In the genomic region with DNA sequence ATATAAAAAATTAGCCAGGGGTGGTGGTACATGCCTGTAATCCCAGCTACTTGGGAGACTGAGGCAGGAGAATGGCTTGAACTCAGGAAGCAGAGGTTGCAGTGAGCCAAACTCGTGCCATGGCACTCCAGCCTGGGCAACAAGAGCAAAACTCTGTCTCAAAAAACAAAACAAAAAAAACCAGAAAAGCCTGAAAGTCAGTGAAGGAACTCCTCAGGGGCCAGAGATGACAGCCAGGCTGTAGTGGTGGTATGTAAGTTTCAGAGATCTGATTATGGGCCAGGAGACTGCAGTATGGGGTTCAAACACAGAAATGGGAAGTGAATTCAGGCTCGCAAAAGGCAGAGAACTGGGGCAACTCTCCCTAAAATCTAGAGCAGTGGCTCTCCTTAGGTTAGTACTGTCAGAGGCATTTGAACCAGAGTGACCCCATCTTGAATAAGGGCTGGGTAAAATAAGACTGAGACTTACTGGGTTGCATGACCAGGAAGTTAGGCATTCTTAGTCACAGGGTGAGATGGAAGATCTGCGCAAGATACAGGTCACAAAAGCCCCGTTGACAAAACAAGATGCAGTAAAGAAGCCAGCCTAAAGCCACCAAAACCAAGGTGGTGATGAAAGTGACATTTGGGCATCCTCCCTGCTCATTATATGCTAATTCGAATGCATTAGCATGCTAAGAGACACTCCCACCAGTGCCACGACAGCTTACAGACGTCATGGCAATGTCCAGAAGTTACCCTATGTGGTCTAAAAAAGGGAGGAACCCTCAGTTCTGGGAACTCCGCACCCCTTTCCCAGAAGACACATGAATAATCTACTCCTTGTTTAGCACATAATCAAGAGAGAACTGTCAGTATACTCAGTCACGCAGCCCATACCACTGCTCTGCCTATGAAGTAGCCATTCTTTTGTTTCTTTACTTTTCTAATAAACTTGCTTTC, we compare ENCODE assay signal across 10 cellular contexts.
A peak's percentile ranks its signal among the peaks of the same experiment; 100 is the strongest.
DNase-seq lines count a peak whose midpoint lies in the region; ATAC-seq lines count a peak whose summit lies in the region.
"Had no signal": no experiment of that assay in that cellular context is flagged by ENCODE, and none has a peak within 500 bp of the region (broad histone marks: within the 10 kb centered on the region; RNA-seq: fewer than 3 reads in every experiment).

No MANE protein-coding gene starts in this region.

- H3K36me3 Mint-ChIP-seq in activated CD8-positive, alpha-beta memory T cell treated with anti-CD3 and anti-CD28 coated beads, Interleukin-2, amount 10 ng/mL, durations not matched to agents 7 days and 5 days: peaks cover 4% of the 10 kb centered on the region
- H3K36me3 Mint-ChIP-seq in immature natural killer cell: peaks cover 0 to 3% (median 0%) of the 10 kb centered on the region in 3 donors
- peaks cover 12% of the 10 kb centered on the region for H3K36me3 Mint-ChIP-seq in stimulated activated effector memory CD8-positive, alpha-beta T cell treated with anti-CD3 and anti-CD28 coated beads, Interleukin-12 subunit alpha, Interleukin-12 subunit beta, amount 100 ng/mL, for 72 hours
- H3K36me3 Mint-ChIP-seq: activated naive CD4-positive, alpha-beta T cell treated with anti-CD3 and anti-CD28 coated beads, Interleukin-2, amount 50 U/mL, for 24 hours had no signal

- peaks cover 2% of the 10 kb centered on the region for H3K9me3 Mint-ChIP-seq in activated CD8-positive, alpha-beta memory T cell treated with anti-CD3 and anti-CD28 coated beads, Interleukin-2, amount 10 ng/mL, durations not matched to agents 7 days and 5 days (ENCODE audit: low read depth)
- H3K9me3 Mint-ChIP-seq in immature natural killer cell: peaks cover 0 to 3% (median 0%) of the 10 kb centered on the region in 6 donors
- H3K9me3 Mint-ChIP-seq in stimulated activated effector memory CD8-positive, alpha-beta T cell treated with anti-CD3 and anti-CD28 coated beads, Interleukin-12 subunit alpha, Interleukin-12 subunit beta, amount 100 ng/mL, for 72 hours: peaks cover 5% of the 10 kb centered on the region
- H3K9me3 Mint-ChIP-seq: activated naive CD4-positive, alpha-beta T cell treated with anti-CD3 and anti-CD28 coated beads, Interleukin-2, amount 50 U/mL, for 24 hours had no signal

- peak overlapping the region; percentile 81 for H3K27ac Mint-ChIP-seq in activated CD8-positive, alpha-beta memory T cell treated with anti-CD3 and anti-CD28 coated beads, Interleukin-2, amount 10 ng/mL, durations not matched to agents 7 days and 5 days
- H3K27ac Mint-ChIP-seq in immature natural killer cell: peak overlapping the region; percentile 83 to 99 (median 93)
- H3K27ac Mint-ChIP-seq in stimulated activated effector memory CD8-positive, alpha-beta T cell treated with anti-CD3 and anti-CD28 coated beads, Interleukin-12 subunit alpha, Interleukin-12 subunit beta, amount 100 ng/mL, for 72 hours: peak overlapping the region; percentile 99
- H3K27ac Mint-ChIP-seq: activated naive CD4-positive, alpha-beta T cell treated with anti-CD3 and anti-CD28 coated beads, Interleukin-2, amount 50 U/mL, for 24 hours had no signal

- peak overlapping the region; percentile 6 for H3K4me3 Mint-ChIP-seq in activated CD8-positive, alpha-beta memory T cell treated with anti-CD3 and anti-CD28 coated beads, Interleukin-2, amount 10 ng/mL, durations not matched to agents 7 days and 5 days
- peak overlapping the region; percentile 47 to 89 (median 66) for H3K4me3 Mint-ChIP-seq in immature natural killer cell
- H3K4me3 Mint-ChIP-seq in stimulated activated effector memory CD8-positive, alpha-beta T cell treated with anti-CD3 and anti-CD28 coated beads, Interleukin-12 subunit alpha, Interleukin-12 subunit beta, amount 100 ng/mL, for 72 hours: peak overlapping the region; percentile 64
- H3K4me3 Mint-ChIP-seq: activated naive CD4-positive, alpha-beta T cell treated with anti-CD3 and anti-CD28 coated beads, Interleukin-2, amount 50 U/mL, for 24 hours had no signal

- ATAC-seq in activated CD8-positive, alpha-beta memory T cell treated with anti-CD3 and anti-CD28 coated beads, Interleukin-2, amount 10 ng/mL, durations not matched to agents 7 days and 5 days: peak; percentile 86
- ATAC-seq in stimulated activated effector memory CD8-positive, alpha-beta T cell treated with anti-CD3 and anti-CD28 coated beads, Interleukin-12 subunit alpha, Interleukin-12 subunit beta, amount 100 ng/mL, for 72 hours: peak; percentile 91
- ATAC-seq in GM21515 (IDR thresholded peaks at IDR 0.05; ENCODE audit: unreplicated experiment) (no peak), GM18867 (IDR thresholded peaks at IDR 0.05; ENCODE audit: unreplicated experiment) (no peak)

- peak; percentile 6 to 8 for DNase-seq in activated CD4-positive, alpha-beta T cell treated with anti-CD3 and anti-CD28 coated beads for 24 hours (ENCODE audit: low read depth in 2 of 2)
- no peak for DNase-seq in activated CD4-positive, alpha-beta T cell treated with anti-CD3 and anti-CD28 coated beads for 1 hour
- peak; percentile 90 for DNase-seq in activated CD8-positive, alpha-beta memory T cell treated with anti-CD3 and anti-CD28 coated beads, Interleukin-2, amount 10 ng/mL, durations not matched to agents 7 days and 5 days
- DNase-seq in immature natural killer cell (peak; percentile 61 to 87 (median 67)), NOMO-1 treated with dmso at 0.1 percent for 144 hours (lab: John Stamatoyannopoulos, UW; ENCODE audit: unreplicated experiment) (no peak)
- DNase-seq in stimulated activated effector memory CD8-positive, alpha-beta T cell treated with anti-CD3 and anti-CD28 coated beads, Interleukin-12 subunit alpha, Interleukin-12 subunit beta, amount 100 ng/mL, for 72 hours (ENCODE audit: low spot score in 2 of 2): peak; percentile 63 to 86
- DNase-seq: 8988T had no signal

- CTCF ChIA-PET in activated CD8-positive, alpha-beta memory T cell treated with anti-CD3 and anti-CD28 coated beads, Interleukin-2, amount 10 ng/mL, durations not matched to agents 7 days and 5 days (lab: Charles Lee): interaction anchor here (1.4 kb wide), 1 partner anchor 12 kb away, joined by 3 read pairs; no protein-coding TSS in a partner anchor

- peaks cover 11% of the 10 kb centered on the region for H3K27me3 Mint-ChIP-seq in activated CD8-positive, alpha-beta memory T cell treated with anti-CD3 and anti-CD28 coated beads, Interleukin-2, amount 10 ng/mL, durations not matched to agents 7 days and 5 days
- H3K27me3 Mint-ChIP-seq in immature natural killer cell (ENCODE audit: low read depth in 3 of 3): peaks cover 3 to 26% (median 23%) of the 10 kb centered on the region in 3 donors

- H3K4me1 Mint-ChIP-seq in activated CD8-positive, alpha-beta memory T cell treated with anti-CD3 and anti-CD28 coated beads, Interleukin-2, amount 10 ng/mL, durations not matched to agents 7 days and 5 days: peaks cover 19% of the 10 kb centered on the region
- H3K4me1 Mint-ChIP-seq in immature natural killer cell: peaks cover 15 to 26% of the 10 kb centered on the region in 2 donors
- H3K4me1 Mint-ChIP-seq in stimulated activated effector memory CD8-positive, alpha-beta T cell treated with anti-CD3 and anti-CD28 coated beads, Interleukin-12 subunit alpha, Interleukin-12 subunit beta, amount 100 ng/mL, for 72 hours: peaks cover 42% of the 10 kb centered on the region
- H3K4me1 Mint-ChIP-seq: activated naive CD4-positive, alpha-beta T cell treated with anti-CD3 and anti-CD28 coated beads, Interleukin-2, amount 50 U/mL, for 24 hours had no signal

Comparison
In these comparisons a context has a peak if more than half of its experiments do, and no peak if none do; other contexts are left out.
1. DNase-seq: peak in activated CD4-positive, alpha-beta T cell treated with anti-CD3 and anti-CD28 coated beads for 24 hours (2 of 2), activated CD8-positive, alpha-beta memory T cell treated with anti-CD3 and anti-CD28 coated beads, Interleukin-2, amount 10 ng/mL, durations not matched to agents 7 days and 5 days (single experiment), immature natural killer cell (3 of 3) and stimulated activated effector memory CD8-positive, alpha-beta T cell treated with anti-CD3 and anti-CD28 coated beads, Interleukin-12 subunit alpha, Interleukin-12 subunit beta, amount 100 ng/mL, for 72 hours (2 of 2); none in activated CD4-positive, alpha-beta T cell treated with anti-CD3 and anti-CD28 coated beads for 1 hour (single experiment) and NOMO-1 treated with dmso at 0.1 percent for 144 hours (single experiment).
2. ATAC-seq: peak in activated CD8-positive, alpha-beta memory T cell treated with anti-CD3 and anti-CD28 coated beads, Interleukin-2, amount 10 ng/mL, durations not matched to agents 7 days and 5 days (single experiment) and stimulated activated effector memory CD8-positive, alpha-beta T cell treated with anti-CD3 and anti-CD28 coated beads, Interleukin-12 subunit alpha, Interleukin-12 subunit beta, amount 100 ng/mL, for 72 hours (single experiment); none in GM21515 (single experiment) and GM18867 (single experiment).
3. H3K4me3 Mint-ChIP-seq: peak in every context shown above with its lines; median percentile 66 in immature natural killer cell; 64 in stimulated activated effector memory CD8-positive, alpha-beta T cell treated with anti-CD3 and anti-CD28 coated beads, Interleukin-12 subunit alpha, Interleukin-12 subunit beta, amount 100 ng/mL, for 72 hours; 6 in activated CD8-positive, alpha-beta memory T cell treated with anti-CD3 and anti-CD28 coated beads, Interleukin-2, amount 10 ng/mL, durations not matched to agents 7 days and 5 days.
4. Peak in every context shown above with its lines, with median percentiles within 50 percentile points of each other: H3K27ac Mint-ChIP-seq.